In genomic region chr12:6647083-6647604, GRCh38 we compare ENCODE assay signal across 7 cellular contexts. TPM values are rescaled to one million over a fixed set of nuclear protein-coding genes. Genes with fewer than 3 reads are reported as not detected.
DNase-seq lines count a peak whose midpoint lies in the region; ATAC-seq and TF ChIP-seq lines count a peak whose summit lies in the region.

TSS of gene ACRBP (minus strand) at chr12:6647432. CDS start at chr12:6647366, 66 bp downstream.

- H3K27ac ChIP-seq in OCI-LY3 (ENCODE audit: low read length): no peak within 1 kb of the TSS

- H3K36me3 ChIP-seq in OCI-LY3 (replicated peaks; ENCODE audit: low read depth, low read length) (no peaks in the 10 kb centered on the region), HAP-1 (replicated peaks) (peaks cover 4% of the 10 kb centered on the region; the same call in 1 of the 2 replicates)

- H3K79me2 ChIP-seq in OCI-LY3 (ENCODE audit: low read length): no peaks in the 10 kb centered on the region

- H3K4me3 ChIP-seq in OCI-LY3 (ENCODE audit: low read length) (peak within 1 kb of the TSS; percentile 81), HAP-1 (no peak within 1 kb of the TSS)

- H2AFZ ChIP-seq in OCI-LY3 (ENCODE audit: low read depth, low read length): no peak within 1 kb of the TSS

- H3K9me3 ChIP-seq in OCI-LY3 (ENCODE audit: insufficient read depth, low read length) (no peaks in the 10 kb centered on the region), HAP-1 (peaks cover 3% of the 10 kb centered on the region; the same call in 1 of the 2 replicates)

- DNase-seq in dermis blood vessel endothelial cell: peak; percentile 70
- peak; percentile 80 to 86 for DNase-seq in left colon
- DNase-seq in stimulated activated CD4-positive, alpha-beta T cell treated with anti-CD3 and anti-CD28 coated beads, Interleukin-4, amount 100 ng/mL, for 1 hour: peak; percentile 44
- no peak for DNase-seq in HAP-1 (ENCODE audit: low spot score in 2 of 2)
- DNase-seq in NCI-H345 treated with DMSO at 0.1 percent for 48 hours (lab: John Stamatoyannopoulos, UW; ENCODE audit: unreplicated experiment): no peak

- peak within 1 kb of the TSS; percentile 72 for H3K9ac ChIP-seq in OCI-LY3 (ENCODE audit: low read length)

- TF ChIP-seq CTCF in OCI-LY3 (IDR thresholded peaks at IDR 0.05; ENCODE audit: low read depth, low read length): no peak

- H3K4me1 ChIP-seq in OCI-LY3 (ENCODE audit: low read length) (peaks cover 33% of the 10 kb centered on the region), HAP-1 (no peaks in the 10 kb centered on the region; the same call in 1 of the 2 replicates)

- no peaks in the 10 kb centered on the region for H3K27me3 ChIP-seq in OCI-LY3 (ENCODE audit: low read depth, low read length)
- H3K27me3 ChIP-seq in HAP-1 (ENCODE audit: low read depth): no peaks in the 10 kb centered on the region

- intact Hi-C loops in left colon (cut with DNase I, micrococcal nuclease): no loop called here

- peak; percentile 56 for ATAC-seq in GM18861 (IDR thresholded peaks at IDR 0.05; ENCODE audit: unreplicated experiment)
- ATAC-seq in left colon: peak; percentile 93

- no peaks in the 10 kb centered on the region for H4K20me1 ChIP-seq in OCI-LY3 (ENCODE audit: insufficient read depth, low read length)

- H3K4me2 ChIP-seq in OCI-LY3 (ENCODE audit: low read length): peak within 1 kb of the TSS; percentile 69

- in situ Hi-C loops in HAP-1 (cut with MboI; ENCODE audit: low sequenced_read_pairs): no loop called here

RNA-seq across cellular contexts. Expression of gene ACRBP, which starts in this region (rescaled TPM):
- total RNA-seq in dermis blood vessel endothelial cell (0.42 and 1.5 TPM in 2 replicates), left colon (1 to 10 TPM; 2.9 to 3.4 TPM)

Comparison
In these comparisons a context has a peak if more than half of its experiments do, and no peak if none do; other contexts are left out.
1. DNase-seq: peak in dermis blood vessel endothelial cell (single experiment), left colon (2 of 2) and stimulated activated CD4-positive, alpha-beta T cell treated with anti-CD3 and anti-CD28 coated beads, Interleukin-4, amount 100 ng/mL, for 1 hour (single experiment); none in HAP-1 (0 of 2) and NCI-H345 treated with DMSO at 0.1 percent for 48 hours (single experiment).